In genomic region chr2:44560352-44560751, GRCh38 we compare ENCODE assay signal across 10 cellular contexts.
DNase-seq lines count a peak whose midpoint lies in the region; TF ChIP-seq lines count a peak whose summit lies in the region.
"Had no signal": no experiment of that assay in that cellular context is flagged by ENCODE, and none has a peak within 500 bp of the region (broad histone marks: within the 10 kb centered on the region; RNA-seq: fewer than 3 reads in every experiment).

No MANE protein-coding gene starts in this region.

- H3K9me2 ChIP-seq in Loucy (replicated peaks; ENCODE audit: low read depth, low read length): no peaks in the 10 kb centered on the region

- no peak overlapping the region for H3K4me2 ChIP-seq in Loucy (ENCODE audit: low read depth, low read length, poor library complexity, severe bottlenecking)

- no peaks in the 10 kb centered on the region for H3K9me3 ChIP-seq in Loucy (ENCODE audit: insufficient read depth, low read depth, low read length)

- H3K4me3 Mint-ChIP-seq in activated T-cell treated with anti-CD3 and anti-CD28 coated beads, Interleukin-2, amount 50 U/mL, for 24 hours: no peak overlapping the region
- H3K4me3 Mint-ChIP-seq: CD4-positive, alpha-beta T cell had no signal

- H2AFZ ChIP-seq in Loucy (ENCODE audit: low read length): no peak overlapping the region

- no peaks in the 10 kb centered on the region for H4K20me1 ChIP-seq in Loucy (ENCODE audit: insufficient read depth, low read length, poor library complexity, severe bottlenecking)

- no peaks in the 10 kb centered on the region for H3F3A ChIP-seq in Loucy (ENCODE audit: low read depth)

- no peaks in the 10 kb centered on the region for H3K36me3 ChIP-seq in Loucy (ENCODE audit: insufficient read depth, low read length)

- no peak overlapping the region for H3K4me3 ChIP-seq in Loucy (ENCODE audit: low read length, poor library complexity, severe bottlenecking)

- H3K27ac Mint-ChIP-seq in activated T-cell treated with anti-CD3 and anti-CD28 coated beads, Interleukin-2, amount 50 U/mL, for 24 hours: no peak overlapping the region
- H3K27ac Mint-ChIP-seq: CD4-positive, alpha-beta T cell had no signal

- H3K4me1 Mint-ChIP-seq in activated T-cell treated with anti-CD3 and anti-CD28 coated beads, Interleukin-2, amount 50 U/mL, for 24 hours (ENCODE audit: low read depth): no peaks in the 10 kb centered on the region

- DNase-seq in activated T-cell treated with anti-CD3 and anti-CD28 coated beads, Interleukin-2, amount 50 U/mL, for 24 hours: peak; percentile 34
- DNase-seq in activated T-cell treated with anti-CD3 and anti-CD28 coated beads, Interleukin-2, amount 50 U/mL, for 1 hour: no peak
- peak; percentile 29 for DNase-seq in dermis blood vessel endothelial cell
- peak; percentile 36 for DNase-seq in stimulated activated CD8-positive, alpha-beta memory T cell treated with anti-CD3 and anti-CD28 coated beads, Interleukin-4, amount 100 ng/mL, for 48 hours
- no peak for DNase-seq in NCI-H2171 (lab: John Stamatoyannopoulos, UW)
- no peak for DNase-seq in dedifferentiated amniotic fluid mesenchymal stem cell (ENCODE audit: extremely low spot score)
- no peak for DNase-seq in RKO (ENCODE audit: low spot score)
- DNase-seq: CD4-positive, alpha-beta T cell; NCI-H2081 had no signal

- H3K27me3 Mint-ChIP-seq in activated T-cell treated with anti-CD3 and anti-CD28 coated beads, Interleukin-2, amount 50 U/mL, for 24 hours: no peaks in the 10 kb centered on the region
- H3K27me3 Mint-ChIP-seq: CD4-positive, alpha-beta T cell had no signal

- no peaks in the 10 kb centered on the region for H3K27me3 ChIP-seq in Loucy (ENCODE audit: insufficient read depth, low read length, poor library complexity, severe bottlenecking)

- H3K79me2 ChIP-seq in Loucy (ENCODE audit: insufficient read depth, low read length): no peaks in the 10 kb centered on the region

- H3K36me3 Mint-ChIP-seq in activated T-cell treated with anti-CD3 and anti-CD28 coated beads, Interleukin-2, amount 50 U/mL, for 24 hours (ENCODE audit: low read depth): peaks cover 17% of the 10 kb centered on the region

- H3K4me1 ChIP-seq in Loucy (ENCODE audit: insufficient read depth, low read length, poor library complexity, severe bottlenecking): no peaks in the 10 kb centered on the region

- TF ChIP-seq CTCF in Loucy (conservative IDR thresholded peaks at IDR 0.05; ENCODE audit: low read length): peak; percentile 67

- H3K9me3 Mint-ChIP-seq in activated T-cell treated with anti-CD3 and anti-CD28 coated beads, Interleukin-2, amount 50 U/mL, for 24 hours: no peaks in the 10 kb centered on the region
- H3K9me3 Mint-ChIP-seq: CD4-positive, alpha-beta T cell had no signal

- H3K9ac ChIP-seq in Loucy (ENCODE audit: low read depth, low read length, poor library complexity, severe bottlenecking): no peak overlapping the region

Comparison
In these comparisons a context has a peak if more than half of its experiments do, and no peak if none do; other contexts are left out.
1. DNase-seq: peak in activated T-cell treated with anti-CD3 and anti-CD28 coated beads, Interleukin-2, amount 50 U/mL, for 24 hours (single experiment), dermis blood vessel endothelial cell (single experiment) and stimulated activated CD8-positive, alpha-beta memory T cell treated with anti-CD3 and anti-CD28 coated beads, Interleukin-4, amount 100 ng/mL, for 48 hours (single experiment); none in activated T-cell treated with anti-CD3 and anti-CD28 coated beads, Interleukin-2, amount 50 U/mL, for 1 hour (single experiment), NCI-H2171 (single experiment), dedifferentiated amniotic fluid mesenchymal stem cell (single experiment) and RKO (single experiment).